ENCODE assay signal across 10 cellular contexts in genomic region chr14:68694516-68695235, GRCh38.
DNase-seq lines count a peak whose midpoint lies in the region; ATAC-seq and TF ChIP-seq lines count a peak whose summit lies in the region.
"Had no signal": no experiment of that assay in that cellular context is flagged by ENCODE, and none has a peak within 500 bp of the region (broad histone marks: within the 10 kb centered on the region; RNA-seq: fewer than 3 reads in every experiment).

No MANE protein-coding gene starts in this region.

- H3K9me3 ChIP-seq in right atrium auricular region (no peaks in the 10 kb centered on the region), right cardiac atrium (ENCODE audit: control insufficient read depth, low read length) (no peaks in the 10 kb centered on the region), A673 (ENCODE audit: low read depth, low read length, poor library complexity, severe bottlenecking) (no peaks in the 10 kb centered on the region), BE2C (no peaks in the 10 kb centered on the region)

- POLR2A ChIA-PET in A673 (lab: Charles Lee; ENCODE audit: low non-redundant PET) = interaction anchor here (0.5 kb wide), 1 partner anchor 12 kb away, joined by 3 read pairs; no protein-coding TSS in a partner anchor

- H3K9me3 Mint-ChIP-seq in activated naive CD8-positive, alpha-beta T cell treated with anti-CD3 and anti-CD28 coated beads, Interleukin-2, amount 50 U/mL, for 24 hours = no peaks in the 10 kb centered on the region
- H3K9me3 Mint-ChIP-seq in activated CD8-positive, alpha-beta memory T cell treated with anti-CD3 and anti-CD28 coated beads, Interleukin-2, amount 10 ng/mL, durations not matched to agents 7 days and 5 days (ENCODE audit: low read depth) = peaks cover 3% of the 10 kb centered on the region
- H3K9me3 Mint-ChIP-seq: T-helper 1 cell treated with Interleukin-12 subunit alpha and Interleukin-12 subunit beta and Interleukin-4 antibody, amounts not matched to agents 30 μg/mL and 1 μg/mL, for 36 hours had no signal

- TF ChIP-seq CTCF in right atrium auricular region (IDR thresholded peaks at IDR 0.05) = no peak
- no peak for TF ChIP-seq CTCF in A673 (conservative IDR thresholded peaks at IDR 0.05; ENCODE audit: low read depth, low read length)
- no peak for TF ChIP-seq CTCF in BE2C (IDR thresholded peaks at IDR 0.05; ENCODE audit: low read depth, low read length)

- CTCF ChIA-PET in A673 (lab: Charles Lee) = interaction anchor here (1.0 kb wide), 1 partner anchor 10 kb away, joined by 3 read pairs; no protein-coding TSS in a partner anchor
- CTCF ChIA-PET in activated CD8-positive, alpha-beta memory T cell treated with anti-CD3 and anti-CD28 coated beads, Interleukin-2, amount 10 ng/mL, durations not matched to agents 7 days and 5 days (lab: Charles Lee) = interaction anchor here (0.8 to 1.7 kb wide), 3 partner anchors 9 to 95 kb away, joined by 3 to 6 read pairs (median 5); no protein-coding TSS in a partner anchor

- no peak for ATAC-seq in right cardiac atrium
- ATAC-seq in activated naive CD8-positive, alpha-beta T cell treated with anti-CD3 and anti-CD28 coated beads, Interleukin-2, amount 50 U/mL, for 24 hours = no peak
- no peak for ATAC-seq in activated CD8-positive, alpha-beta memory T cell treated with anti-CD3 and anti-CD28 coated beads, Interleukin-2, amount 10 ng/mL, durations not matched to agents 7 days and 5 days

- WGBS in right cardiac atrium = 86% methylated on average over 7 of the region's 7 CpGs

- H3K4me1 Mint-ChIP-seq in activated naive CD8-positive, alpha-beta T cell treated with anti-CD3 and anti-CD28 coated beads, Interleukin-2, amount 50 U/mL, for 24 hours = peaks cover 26% of the 10 kb centered on the region
- peaks cover 18% of the 10 kb centered on the region for H3K4me1 Mint-ChIP-seq in activated CD8-positive, alpha-beta memory T cell treated with anti-CD3 and anti-CD28 coated beads, Interleukin-2, amount 10 ng/mL, durations not matched to agents 7 days and 5 days

- intact Hi-C loops in right cardiac atrium (cut with DNase I) (no loop called here), A673 (cut with micrococcal nuclease; ENCODE audit: unreplicated experiment) (no loop called here)

- H3K27me3 ChIP-seq in right atrium auricular region (no peaks in the 10 kb centered on the region), right cardiac atrium (ENCODE audit: control insufficient read depth, insufficient read depth) (no peaks in the 10 kb centered on the region), A673 (replicated peaks; ENCODE audit: insufficient read depth, low read depth, low read length, poor library complexity) (no peaks in the 10 kb centered on the region), BE2C (no peaks in the 10 kb centered on the region)

- H3K27me3 Mint-ChIP-seq in activated naive CD8-positive, alpha-beta T cell treated with anti-CD3 and anti-CD28 coated beads, Interleukin-2, amount 50 U/mL, for 24 hours = no peaks in the 10 kb centered on the region
- peaks cover 12% of the 10 kb centered on the region for H3K27me3 Mint-ChIP-seq in activated CD8-positive, alpha-beta memory T cell treated with anti-CD3 and anti-CD28 coated beads, Interleukin-2, amount 10 ng/mL, durations not matched to agents 7 days and 5 days

- peak overlapping the region; percentile 1 to 16 for H3K27ac ChIP-seq in right atrium auricular region
- no peak overlapping the region for H3K27ac ChIP-seq in right cardiac atrium (ENCODE audit: low read length)
- no peak overlapping the region for H3K27ac ChIP-seq in A673 (ENCODE audit: low read depth, low read length, poor library complexity, severe bottlenecking)

- H3K4me3 ChIP-seq in right atrium auricular region = no peak overlapping the region
- H3K4me3 ChIP-seq in right cardiac atrium (ENCODE audit: low read length) = no peak overlapping the region
- no peak overlapping the region for H3K4me3 ChIP-seq in A673 (ENCODE audit: low read depth, low read length, poor library complexity, severe bottlenecking)
- H3K4me3 ChIP-seq in BE2C (ENCODE audit: low read depth, low read length) = no peak overlapping the region

- no TSS peak for BruUV-seq in A673 (replicated peaks; lab: Mats Ljungman, UMichigan)

- H3K4me1 ChIP-seq in right atrium auricular region (peaks cover 0 to 27% of the 10 kb centered on the region in 2 donors), right cardiac atrium (ENCODE audit: control insufficient read depth, insufficient read depth, low read length) (peaks cover 6% of the 10 kb centered on the region), A673 (ENCODE audit: insufficient read depth, low read length, poor library complexity, severe bottlenecking) (peaks cover 18% of the 10 kb centered on the region), BE2C (no peaks in the 10 kb centered on the region)

- DNase-seq in right atrium auricular region (ENCODE audit: low spot score) (no peak), right cardiac atrium (no peak), islet precursor cell (peak; percentile 32), A673 (ENCODE audit: low spot score) (no peak), midbrain (lab: John Stamatoyannopoulos, UW) (no peak), BE2C (no peak)
- no peak for DNase-seq in activated naive CD8-positive, alpha-beta T cell treated with anti-CD3 and anti-CD28 coated beads, Interleukin-2, amount 50 U/mL, for 24 hours
- no peak for DNase-seq in activated CD8-positive, alpha-beta memory T cell treated with anti-CD3 and anti-CD28 coated beads, Interleukin-2, amount 10 ng/mL, durations not matched to agents 7 days and 5 days
- DNase-seq: NCI-H345 had no signal

- H3K36me3 Mint-ChIP-seq in activated naive CD8-positive, alpha-beta T cell treated with anti-CD3 and anti-CD28 coated beads, Interleukin-2, amount 50 U/mL, for 24 hours (ENCODE audit: low read depth) = no peaks in the 10 kb centered on the region
- H3K36me3 Mint-ChIP-seq in activated CD8-positive, alpha-beta memory T cell treated with anti-CD3 and anti-CD28 coated beads, Interleukin-2, amount 10 ng/mL, durations not matched to agents 7 days and 5 days = peaks cover 4% of the 10 kb centered on the region

- peak overlapping the region; percentile 44 for H3K27ac Mint-ChIP-seq in activated naive CD8-positive, alpha-beta T cell treated with anti-CD3 and anti-CD28 coated beads, Interleukin-2, amount 50 U/mL, for 24 hours
- H3K27ac Mint-ChIP-seq in activated CD8-positive, alpha-beta memory T cell treated with anti-CD3 and anti-CD28 coated beads, Interleukin-2, amount 10 ng/mL, durations not matched to agents 7 days and 5 days = no peak overlapping the region
- H3K27ac Mint-ChIP-seq: T-helper 1 cell treated with Interleukin-12 subunit alpha and Interleukin-12 subunit beta and Interleukin-4 antibody, amounts not matched to agents 30 μg/mL and 1 μg/mL, for 36 hours had no signal

- no peak overlapping the region for H3K4me3 Mint-ChIP-seq in activated naive CD8-positive, alpha-beta T cell treated with anti-CD3 and anti-CD28 coated beads, Interleukin-2, amount 50 U/mL, for 24 hours
- H3K4me3 Mint-ChIP-seq in activated CD8-positive, alpha-beta memory T cell treated with anti-CD3 and anti-CD28 coated beads, Interleukin-2, amount 10 ng/mL, durations not matched to agents 7 days and 5 days = no peak overlapping the region
- H3K4me3 Mint-ChIP-seq: T-helper 1 cell treated with Interleukin-12 subunit alpha and Interleukin-12 subunit beta and Interleukin-4 antibody, amounts not matched to agents 30 μg/mL and 1 μg/mL, for 36 hours had no signal

- no peaks in the 10 kb centered on the region for H3K36me3 ChIP-seq in right atrium auricular region
- no peaks in the 10 kb centered on the region for H3K36me3 ChIP-seq in A673 (ENCODE audit: insufficient read depth, low read length, poor library complexity, severe bottlenecking)
- H3K36me3 ChIP-seq in BE2C = no peaks in the 10 kb centered on the region

Comparison
In these comparisons a context has a peak if more than half of its experiments do, and no peak if none do; other contexts are left out.
1. H3K27ac ChIP-seq: peak in right atrium auricular region (2 of 2); none in right cardiac atrium (single experiment) and A673 (single experiment).